ENCODE assay signal across 13 cellular contexts in the genomic region with DNA sequence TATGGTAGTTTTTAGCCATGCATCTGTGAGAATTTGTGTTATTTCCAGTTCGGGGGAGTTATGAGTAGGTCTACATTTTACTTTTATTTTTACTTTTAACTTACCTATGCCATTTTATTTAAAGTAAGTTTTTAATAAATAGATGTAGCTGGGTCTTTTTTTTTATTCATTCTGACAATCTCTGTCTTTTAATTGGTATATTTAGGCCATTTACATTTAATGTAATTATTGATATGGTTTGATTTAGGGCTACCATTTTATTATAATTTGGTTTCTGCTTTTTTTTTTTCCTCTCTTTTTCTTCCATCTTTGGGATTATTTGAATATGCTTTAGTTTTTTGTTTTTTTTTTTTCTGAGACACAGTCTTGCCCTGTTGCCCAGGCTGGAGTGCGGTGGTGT. TPM values are rescaled to one million over a fixed set of nuclear protein-coding genes. Genes with fewer than 3 reads are reported as not detected.
A peak's percentile ranks its signal among the peaks of the same experiment; 100 is the strongest.
DNase-seq lines count a peak whose midpoint lies in the region; ATAC-seq, FAIRE-seq and TF ChIP-seq lines count a peak whose summit lies in the region.
"Had no signal": no experiment of that assay in that cellular context is flagged by ENCODE, and none has a peak within 500 bp of the region (broad histone marks: within the 10 kb centered on the region; RNA-seq: fewer than 3 reads in every experiment).

No MANE protein-coding gene starts in this region.

- H3K27me3 ChIP-seq in OCI-LY1 (ENCODE audit: insufficient read depth, low read length), result no peaks in the 10 kb centered on the region
- H3K27me3 ChIP-seq in neural progenitor cell, result no peaks in the 10 kb centered on the region
- no peaks in the 10 kb centered on the region for H3K27me3 ChIP-seq in small intestine (ENCODE audit: control insufficient read depth in 2 of 2, insufficient read depth in 2 of 2, low read length in 2 of 2)
- no peaks in the 10 kb centered on the region for H3K27me3 ChIP-seq in WERI-Rb-1 (ENCODE audit: insufficient read depth, low read depth, severe bottlenecking)

- H3K36me3 Mint-ChIP-seq in endothelial cell (ENCODE audit: low read depth, unreplicated experiment), result peaks cover 13% of the 10 kb centered on the region
- H3K36me3 Mint-ChIP-seq in neural progenitor cell, result peaks cover 17% of the 10 kb centered on the region

- H3K36me3 ChIP-seq in OCI-LY1 (ENCODE audit: insufficient read depth, low read length) (peaks cover 42% of the 10 kb centered on the region), neural progenitor cell (peaks cover 8% of the 10 kb centered on the region), small intestine (ENCODE audit: control insufficient read depth in 2 of 2, insufficient read depth in 2 of 2, low read length in 2 of 2) (no peaks in the 10 kb centered on the region), WERI-Rb-1 (peaks cover 5% of the 10 kb centered on the region)

- WGBS in small intestine, 3 donors, result 93 to 97% (median 94%) methylated on average over 2 of the region's 2 CpGs

- H3K4me3 Mint-ChIP-seq in endothelial cell (ENCODE audit: unreplicated experiment) (peak overlapping the region; percentile 95), neural progenitor cell (peak overlapping the region; percentile 33)

- no peak for FAIRE-seq in small intestine (lab: Jason Lieb, UNC)
- FAIRE-seq: frontal cortex had no signal

- H3K9ac ChIP-seq in OCI-LY1 (ENCODE audit: low read length) (peak overlapping the region; percentile 84), neural progenitor cell (no peak overlapping the region)

- no peaks in the 10 kb centered on the region for H3K9me3 ChIP-seq in OCI-LY1 (ENCODE audit: low read length)
- H3K9me3 ChIP-seq in neural progenitor cell (ENCODE audit: low read depth), result peaks cover 10% of the 10 kb centered on the region
- no peaks in the 10 kb centered on the region for H3K9me3 ChIP-seq in small intestine (ENCODE audit: control insufficient read depth, low read depth)
- peaks cover 4% of the 10 kb centered on the region for H3K9me3 ChIP-seq in WERI-Rb-1 (ENCODE audit: severe bottlenecking)

- peak overlapping the region; percentile 89 for H3K27ac ChIP-seq in OCI-LY1 (ENCODE audit: low read depth, low read length, poor library complexity, severe bottlenecking)
- no peak overlapping the region for H3K27ac ChIP-seq in neural progenitor cell
- H3K27ac ChIP-seq in small intestine (ENCODE audit: low read depth in 1 of 2, low read length in 1 of 2), result no peak overlapping the region
- no peak overlapping the region for H3K27ac ChIP-seq in WERI-Rb-1

- no peak for TF ChIP-seq CTCF in OCI-LY1 (IDR thresholded peaks at IDR 0.05; ENCODE audit: low read length)
- no peak for TF ChIP-seq CTCF in endothelial cell (IDR thresholded peaks at IDR 0.05; ENCODE audit: unreplicated experiment)
- TF ChIP-seq CTCF in neural progenitor cell (IDR thresholded peaks at IDR 0.05), result no peak
- no peak for TF ChIP-seq CTCF in WERI-Rb-1 (IDR thresholded peaks at IDR 0.05; ENCODE audit: low read depth, low read length)

- H3K79me2 ChIP-seq in OCI-LY1 (ENCODE audit: insufficient read depth, low read length) (peaks cover 66% of the 10 kb centered on the region), neural progenitor cell (ENCODE audit: low read depth) (peaks cover 60% of the 10 kb centered on the region)

- peaks cover 4% of the 10 kb centered on the region for H3K27me3 Mint-ChIP-seq in endothelial cell (ENCODE audit: unreplicated experiment)
- H3K27me3 Mint-ChIP-seq in neural progenitor cell (ENCODE audit: insufficient read depth, low read depth), result peaks cover 9% of the 10 kb centered on the region

- no peaks in the 10 kb centered on the region for H3K9me2 ChIP-seq in OCI-LY1 (ENCODE audit: low read depth, low read length)

- H2AFZ ChIP-seq in OCI-LY1 (ENCODE audit: low read length) (no peak overlapping the region), neural progenitor cell (replicated peaks) (no peak overlapping the region)

- H3K4me3 ChIP-seq in GM08714 (ENCODE audit: low read length), result peak overlapping the region; percentile 45; the same call in 1 of the 2 replicates
- H3K4me3 ChIP-seq in OCI-LY1 (ENCODE audit: low read depth, low read length, poor library complexity, severe bottlenecking), result peak overlapping the region; percentile 91
- H3K4me3 ChIP-seq in neural progenitor cell, result peak overlapping the region; percentile 89
- H3K4me3 ChIP-seq in small intestine (ENCODE audit: low read depth in 1 of 2, low read length in 2 of 2), result no peak overlapping the region
- H3K4me3 ChIP-seq in WERI-Rb-1 (ENCODE audit: low read depth, low read length), result no peak overlapping the region

- H3K4me1 Mint-ChIP-seq in endothelial cell (ENCODE audit: unreplicated experiment) (peaks cover 28% of the 10 kb centered on the region), neural progenitor cell (peaks cover 10% of the 10 kb centered on the region)

- ATAC-seq in GM19397 (IDR thresholded peaks at IDR 0.05; ENCODE audit: unreplicated experiment), result no peak
- ATAC-seq: left lobe of liver had no signal

- peak overlapping the region; percentile 83 for H3K4me2 ChIP-seq in OCI-LY1 (ENCODE audit: low read length)
- H3K4me2 ChIP-seq in neural progenitor cell, result peak overlapping the region; percentile 90

- no peak for DNase-seq in endothelial cell (ENCODE audit: low spot score)
- no peak for DNase-seq in neural progenitor cell (ENCODE audit: low spot score)
- no peak for DNase-seq in small intestine
- DNase-seq in cerebellum (ENCODE audit: low spot score), result no peak
- DNase-seq in WERI-Rb-1, result no peak
- DNase-seq: central memory CD4-positive, alpha-beta T cell; NCI-H1694; T-helper 9 cell had no signal

- peaks cover 66% of the 10 kb centered on the region for H3K4me1 ChIP-seq in OCI-LY1 (ENCODE audit: insufficient read depth, low read length, severe bottlenecking)
- no peaks in the 10 kb centered on the region for H3K4me1 ChIP-seq in neural progenitor cell
- peaks cover 0 to 3% of the 10 kb centered on the region in 2 donors for H3K4me1 ChIP-seq in small intestine (ENCODE audit: control insufficient read depth in 2 of 2, insufficient read depth in 1 of 2, low read depth in 1 of 2, low read length in 1 of 2)

- H3K9me3 Mint-ChIP-seq in endothelial cell (ENCODE audit: unreplicated experiment), result no peaks in the 10 kb centered on the region
- H3K9me3 Mint-ChIP-seq in neural progenitor cell, result peaks cover 24% of the 10 kb centered on the region

- H3F3A ChIP-seq in OCI-LY1 (ENCODE audit: insufficient read depth, low read length) (peaks cover 11% of the 10 kb centered on the region), neural progenitor cell (ENCODE audit: low read depth) (peaks cover 33% of the 10 kb centered on the region)

- H4K20me1 ChIP-seq in OCI-LY1 (ENCODE audit: insufficient read depth, low read length) (no peaks in the 10 kb centered on the region), neural progenitor cell (ENCODE audit: low read depth) (no peaks in the 10 kb centered on the region)

- H3K27ac Mint-ChIP-seq in endothelial cell (ENCODE audit: unreplicated experiment) (no peak overlapping the region), neural progenitor cell (no peak overlapping the region)

RNA-seq across cellular contexts. Expression of a gene that starts 1.9 kb away (rescaled TPM):
- total RNA-seq in endothelial cell (ENCODE audit: unreplicated experiment) (36.0 TPM), neural progenitor cell (ENCODE audit: low replicate concordance) (18.3 and 25.5 TPM in 2 replicates), cerebellum (11.9 TPM)
- polyA plus RNA-seq in small intestine, result 10 to 100 TPM; 12.2 to 12.9 (median 12.3) TPM

Comparison
In these comparisons a context has a peak if more than half of its experiments do, and no peak if none do; other contexts are left out.
1. H3K4me3 ChIP-seq: peak in GM08714 (single experiment), OCI-LY1 (single experiment) and neural progenitor cell (single experiment); none in small intestine (0 of 2) and WERI-Rb-1 (single experiment).